ENCODE assay signal across 8 cellular contexts in genomic region chr19:52269338-52270261, GRCh38. TPM values are rescaled to one million over a fixed set of nuclear protein-coding genes. Genes with fewer than 3 reads are reported as not detected.
DNase-seq lines count a peak whose midpoint lies in the region; ATAC-seq and TF ChIP-seq lines count a peak whose summit lies in the region.

Gene ZNF766 (plus strand): TSS chr19:52269587. CDS start chr19:52269614, 27 bp downstream.

- peaks cover 37% of the 10 kb centered on the region for H3K4me1 Mint-ChIP-seq in activated CD4-positive, alpha-beta memory T cell treated with anti-CD3 and anti-CD28 coated beads for 36 hours (ENCODE audit: low read depth)

- H3K4me1 ChIP-seq in right lobe of liver = peaks cover 0 to 9% (median 0%) of the 10 kb centered on the region in 4 donors

- H3K36me3 Mint-ChIP-seq in activated CD4-positive, alpha-beta memory T cell treated with anti-CD3 and anti-CD28 coated beads for 36 hours = peaks cover 38% of the 10 kb centered on the region

- H3K27me3 Mint-ChIP-seq in activated CD4-positive, alpha-beta memory T cell treated with anti-CD3 and anti-CD28 coated beads for 36 hours = no peaks in the 10 kb centered on the region

- H3K27me3 ChIP-seq in dorsolateral prefrontal cortex (no peaks in the 10 kb centered on the region), right lobe of liver (no peaks in the 10 kb centered on the region)

- peak within 1 kb of the TSS; percentile 95 for H3K27ac Mint-ChIP-seq in activated CD4-positive, alpha-beta memory T cell treated with anti-CD3 and anti-CD28 coated beads for 36 hours

- H3K27ac ChIP-seq in C4-2B (peak within 1 kb of the TSS; percentile 93), dorsolateral prefrontal cortex (peak within 1 kb of the TSS in 58 of 59 donors; percentile 25 to 96 (median 84)), right lobe of liver (peak within 1 kb of the TSS; percentile 63 to 95 (median 89))

- CTCF ChIA-PET in activated CD4-positive, alpha-beta memory T cell treated with anti-CD3 and anti-CD28 coated beads for 36 hours (lab: Charles Lee) = no interaction called here

- no peaks in the 10 kb centered on the region for H3K36me3 ChIP-seq in right lobe of liver

- DNase-seq in NCI-H82 treated with DMSO at 0.1 percent for 48 hours (lab: John Stamatoyannopoulos, UW; ENCODE audit: unreplicated experiment) (peak; percentile 95), dorsolateral prefrontal cortex (peak; percentile 93 to 98 (median 96)), right lobe of liver (peak; percentile 97)
- DNase-seq in activated CD4-positive, alpha-beta memory T cell treated with anti-CD3 and anti-CD28 coated beads for 36 hours = peak; percentile 98
- peak; percentile 95 to 98 for DNase-seq in stimulated activated CD4-positive, alpha-beta T cell treated with anti-CD3 and anti-CD28 coated beads, Interleukin-4, amount 100 ng/mL, for 4 hours

- TF ChIP-seq POLR2A in right lobe of liver (IDR thresholded peaks at IDR 0.05) = peak; percentile 62

- peak within 1 kb of the TSS; percentile 96 for H3K4me3 Mint-ChIP-seq in activated CD4-positive, alpha-beta memory T cell treated with anti-CD3 and anti-CD28 coated beads for 36 hours

- POLR2A ChIA-PET in activated CD4-positive, alpha-beta memory T cell treated with anti-CD3 and anti-CD28 coated beads for 36 hours (lab: Charles Lee) = interaction anchor here (1.3 kb wide), 1 partner anchor 9 kb away, joined by 5 read pairs; no protein-coding TSS in a partner anchor

- WGBS in right lobe of liver (ENCODE audit: insufficient coverage, low coverage, low lambda C conversion rate, missing lambda C conversion rate) = under 1% methylated on average over 42 of the region's 70 CpGs

- peak; percentile 88 for ATAC-seq in GM19438 (IDR thresholded peaks at IDR 0.05; ENCODE audit: low read depth, unreplicated experiment)
- peak; percentile 79 for ATAC-seq in HG03575 (IDR thresholded peaks at IDR 0.05; ENCODE audit: extremely low read depth, insufficient number of reproducible peaks, low FRiP score, unreplicated experiment)
- ATAC-seq in right lobe of liver = peak; percentile 100

- H3K9me3 Mint-ChIP-seq in activated CD4-positive, alpha-beta memory T cell treated with anti-CD3 and anti-CD28 coated beads for 36 hours = peaks cover 11% of the 10 kb centered on the region

- intact Hi-C loops in activated CD4-positive, alpha-beta memory T cell treated with anti-CD3 and anti-CD28 coated beads for 36 hours (cut with micrococcal nuclease) = loop anchor here (1.0 to 5.0 kb wide), 5 partner anchors 28 to 368 kb away; partner anchors contain the start of genes ZNF480, ZNF616, ZNF808 and ZNF83
- intact Hi-C loops in dorsolateral prefrontal cortex (cut with DNase I) = loop anchor here in 1 of 2 donors (1.0 kb wide), 2 partner anchors 28 to 129 kb away; partner anchors contain the start of gene ZNF480
- intact Hi-C loops in right lobe of liver (cut with DNase I) = no loop called here

- H3K4me3 ChIP-seq in dorsolateral prefrontal cortex = peak within 1 kb of the TSS; percentile 70 to 100 (median 95)
- peak within 1 kb of the TSS; percentile 76 to 98 (median 96) for H3K4me3 ChIP-seq in right lobe of liver

- TF ChIP-seq CTCF in C4-2B (conservative IDR thresholded peaks at IDR 0.05) (no peak), dorsolateral prefrontal cortex (IDR thresholded peaks at IDR 0.05 in 54 of 56, conservative IDR thresholded peaks at IDR 0.05 in 2 of 56; ENCODE audit: low read depth in 1 of 56, partially characterized antibody in 56 of 56) (peak in 30 of 56 donors; percentile 5 to 52 (median 26)), right lobe of liver (IDR thresholded peaks at IDR 0.05) (no peak)

- H3K9me3 ChIP-seq in right lobe of liver = no peaks in the 10 kb centered on the region

RNA-seq across cellular contexts. Expression of gene ZNF766, which starts in this region (rescaled TPM):
- total RNA-seq in activated CD4-positive, alpha-beta memory T cell treated with anti-CD3 and anti-CD28 coated beads for 36 hours = 10 to 100 TPM; 21.6 to 23.2 TPM
- total RNA-seq in dorsolateral prefrontal cortex (10 to 100 TPM; 10.8 to 24.9 (median 15.6) TPM), right lobe of liver (1 to 10 TPM; 2.3 to 6.0 (median 4.9) TPM)

Comparison
In these comparisons a context has a peak if more than half of its experiments do, and no peak if none do; other contexts are left out.
1. Peak in every context shown above with its lines: DNase-seq, ATAC-seq, H3K4me3 ChIP-seq and H3K27ac ChIP-seq.
2. CTCF ChIP-seq: peak in dorsolateral prefrontal cortex (30 of 56); none in C4-2B (single experiment) and right lobe of liver (0 of 4).